ENCODE assay signal across 14 cellular contexts in genomic region chr3:186216903-186217819, GRCh38.
DNase-seq lines count a peak whose midpoint lies in the region; ATAC-seq, FAIRE-seq and TF ChIP-seq lines count a peak whose summit lies in the region.
"Had no signal": no experiment of that assay in that cellular context is flagged by ENCODE, and none has a peak within 500 bp of the region (broad histone marks: within the 10 kb centered on the region; RNA-seq: fewer than 3 reads in every experiment).

No MANE protein-coding gene starts in this region.

- no peak for TF ChIP-seq CTCF in K562 (IDR thresholded peaks at IDR 0.05 in 2 of 3, conservative IDR thresholded peaks at IDR 0.05 in 1 of 3; ENCODE audit: insufficient read depth in 2 of 3, low read depth in 1 of 3, low read length in 3 of 3)

- peak; percentile 40 for DNase-seq in A172 (ENCODE audit: low spot score)
- peak; percentile 18 for DNase-seq in Daoy (ENCODE audit: low read depth)
- DNase-seq in HT1080 (ENCODE audit: low read depth), result peak; percentile 54
- DNase-seq in K562 (ENCODE audit: extremely low read depth in 1 of 4, low spot score in 3 of 4), result no peak
- no peak for DNase-seq in HCEC 1CT
- no peak for DNase-seq in COR-L47 (lab: John Stamatoyannopoulos, UW)
- no peak for DNase-seq in stimulated activated CD8-positive, alpha-beta memory T cell treated with anti-CD3 and anti-CD28 coated beads, Interleukin-4, amount 100 ng/mL, for 48 hours
- DNase-seq: BE2C, colonic mucosa, DMS79, immature natural killer cell, NCI-H1436 treated with DMSO at 0.1 percent for 48 hours had no signal

- H3K9me1 ChIP-seq in K562 (ENCODE audit: control insufficient read depth, insufficient read depth, low read length), result no peaks in the 10 kb centered on the region

- intact Hi-C loops in K562 (cut with micrococcal nuclease), result no loop called here

- no peak for TF ChIP-seq POLR2A in K562 (conservative IDR thresholded peaks at IDR 0.05)

- ATAC-seq in K562, result no peak
- no peak for ATAC-seq in HG03045 (IDR thresholded peaks at IDR 0.05; ENCODE audit: unreplicated experiment)
- ATAC-seq: sciatic nerve had no signal

- POLR2A ChIA-PET in K562 (lab: Yijun Ruan, JAX), result interaction anchor here (0.7 kb wide), 1 partner anchor 96 kb away, joined by 3 read pairs; no protein-coding TSS in a partner anchor

- peaks cover 21 to 42% of the 10 kb centered on the region in 2 experiments for H3K27me3 ChIP-seq in K562 (ENCODE audit: control insufficient read depth in 2 of 2, insufficient read depth in 2 of 2, low read length in 2 of 2)
- H3K27me3 ChIP-seq: BE2C, colonic mucosa had no signal

- H3K4me3 ChIP-seq in K562, result no peak overlapping the region
- H3K4me3 ChIP-seq: colonic mucosa had no signal

- no peak for TF ChIP-seq RAD21 in K562 (CRISPR knock-in tag; conservative IDR thresholded peaks at IDR 0.05 in 1 of 2, IDR thresholded peaks at IDR 0.05 in 1 of 2)

- H3K27ac ChIP-seq in K562 (ENCODE audit: extremely low read depth, low read depth, low read length), result no peak overlapping the region
- H3K27ac ChIP-seq: colonic mucosa had no signal

- peaks cover 0 to 4% of the 10 kb centered on the region in 2 experiments; a peak in 1 of 5 replicates for H3K4me1 ChIP-seq in K562 (replicated peaks in 1 of 2; ENCODE audit: control insufficient read depth in 2 of 2, insufficient read depth in 2 of 2, low read length in 2 of 2)
- H3K4me1 ChIP-seq: BE2C, colonic mucosa had no signal

- H3K79me2 ChIP-seq in K562 (ENCODE audit: control insufficient read depth, insufficient read depth, low read length), result no peaks in the 10 kb centered on the region

- H3K9me3 ChIP-seq in K562 (replicated peaks; ENCODE audit: control insufficient read depth, insufficient read depth, low read depth, low read length), result no peaks in the 10 kb centered on the region
- H3K9me3 ChIP-seq: BE2C, colonic mucosa had no signal

- no peak overlapping the region for H3K4me2 ChIP-seq in K562 (ENCODE audit: insufficient read depth, low read length)

- no peak for FAIRE-seq in K562 (lab: Jason Lieb, UNC)

- in situ Hi-C loops in K562 (cut with MboI), result no loop called here

- no TSS peak for BruUV-seq in K562 (replicated peaks; lab: Mats Ljungman, UMichigan)

- no peaks in the 10 kb centered on the region for H4K20me1 ChIP-seq in K562 (replicated peaks; ENCODE audit: control insufficient read depth, insufficient read depth, low read length)

- H3K36me3 ChIP-seq in K562 (ENCODE audit: control insufficient read depth, insufficient read depth, low read length), result no peaks in the 10 kb centered on the region
- H3K36me3 ChIP-seq: BE2C, colonic mucosa had no signal

- WGBS in K562 (ENCODE audit: insufficient coverage, low coverage, missing lambda C conversion rate), result 5% methylated on average over 4 of the region's 4 CpGs

- CTCF ChIA-PET in K562 (lab: Yijun Ruan, JAX; ENCODE audit: low intra/inter-chr PET ratio), result no interaction called here

- H2AFZ ChIP-seq in K562 (ENCODE audit: low read depth, low read length), result no peak overlapping the region

- no peak overlapping the region for H3K9ac ChIP-seq in K562 (ENCODE audit: insufficient read depth in 1 of 2, low read depth in 2 of 2, low read length in 2 of 2)

- TF ChIP-seq EP300 in K562 (IDR thresholded peaks at IDR 0.05; ENCODE audit: low read length), result no peak

TF ChIP-seq in K562, 482 proteins besides CTCF, POLR2A, EP300 and RAD21 (continues in another document):
- TF ChIP-seq TCFL5 (CRISPR knock-in tag; conservative IDR thresholded peaks at IDR 0.05), result no peak
- TF ChIP-seq FOXK1 (CRISPR knock-in tag; IDR thresholded peaks at IDR 0.05; ENCODE audit: borderline replicate concordance), result no peak
- TF ChIP-seq HMBOX1 (IDR thresholded peaks at IDR 0.05), result peak; percentile 57; the same call in 1 of the 2 replicates
- no peak for TF ChIP-seq NFYB (IDR thresholded peaks at IDR 0.05; ENCODE audit: extremely low read depth, insufficient read length)
- peak; percentile 29 for TF ChIP-seq MEIS2 (IDR thresholded peaks at IDR 0.05; ENCODE audit: partially characterized antibody)
- no peak for TF ChIP-seq ZNF277 (CRISPR knock-in tag; IDR thresholded peaks at IDR 0.05; ENCODE audit: borderline replicate concordance)
- TF ChIP-seq E2F8 (IDR thresholded peaks at IDR 0.05; ENCODE audit: low read depth, partially characterized antibody), result no peak
- TF ChIP-seq PREB (CRISPR knock-in tag; IDR thresholded peaks at IDR 0.05), result no peak
- no peak for TF ChIP-seq HOMEZ (CRISPR knock-in tag; IDR thresholded peaks at IDR 0.05)
- TF ChIP-seq ZNF316 (IDR thresholded peaks at IDR 0.05), result peak; percentile 42; the same call in 1 of the 2 replicates
- no peak for TF ChIP-seq MAFF (IDR thresholded peaks at IDR 0.05; ENCODE audit: low read length)
- peak; percentile 38; the same call in 1 of the 2 replicates for TF ChIP-seq C11orf30 (IDR thresholded peaks at IDR 0.05; ENCODE audit: low read depth)
- no peak for TF ChIP-seq MXI1 (IDR thresholded peaks at IDR 0.05; ENCODE audit: low read depth, low read length)
- TF ChIP-seq ZNF79 (CRISPR knock-in tag; IDR thresholded peaks at IDR 0.05; ENCODE audit: low read depth), result no peak
- 0 out of 2 replicates have a peak, but pooled peaks have one; percentile 6 for TF ChIP-seq CBFA2T2 (conservative IDR thresholded peaks at IDR 0.05)
- TF ChIP-seq TCF3 (CRISPR knock-in tag; IDR thresholded peaks at IDR 0.05), result peak; percentile 28; the same call in 1 of the 2 replicates
- TF ChIP-seq TBP (optimal IDR thresholded peaks at IDR 0.05; ENCODE audit: low read depth, low read length), result no peak
- no peak for TF ChIP-seq KLF13 (tag; IDR thresholded peaks at IDR 0.05; ENCODE audit: borderline replicate concordance, low read depth)
- TF ChIP-seq PPARD (CRISPR knock-in tag; IDR thresholded peaks at IDR 0.05), result no peak
- peak; percentile 41; the same call in 1 of the 2 replicates for TF ChIP-seq RFX1 (IDR thresholded peaks at IDR 0.05)
- no peak for TF ChIP-seq DACH1 (IDR thresholded peaks at IDR 0.05; ENCODE audit: partially characterized antibody)
- TF ChIP-seq ZKSCAN1 (IDR thresholded peaks at IDR 0.05; ENCODE audit: low read depth, low read length), result no peak

Comparison
In these comparisons a context has a peak if more than half of its experiments do, and no peak if none do; other contexts are left out.
1. DNase-seq: peak in A172 (single experiment), Daoy (single experiment) and HT1080 (single experiment); none in K562 (0 of 4), HCEC 1CT (single experiment), COR-L47 (single experiment) and stimulated activated CD8-positive, alpha-beta memory T cell treated with anti-CD3 and anti-CD28 coated beads, Interleukin-4, amount 100 ng/mL, for 48 hours (single experiment).